Comparison of ENCODE assay signal across 1 cellular context in the genomic region with DNA sequence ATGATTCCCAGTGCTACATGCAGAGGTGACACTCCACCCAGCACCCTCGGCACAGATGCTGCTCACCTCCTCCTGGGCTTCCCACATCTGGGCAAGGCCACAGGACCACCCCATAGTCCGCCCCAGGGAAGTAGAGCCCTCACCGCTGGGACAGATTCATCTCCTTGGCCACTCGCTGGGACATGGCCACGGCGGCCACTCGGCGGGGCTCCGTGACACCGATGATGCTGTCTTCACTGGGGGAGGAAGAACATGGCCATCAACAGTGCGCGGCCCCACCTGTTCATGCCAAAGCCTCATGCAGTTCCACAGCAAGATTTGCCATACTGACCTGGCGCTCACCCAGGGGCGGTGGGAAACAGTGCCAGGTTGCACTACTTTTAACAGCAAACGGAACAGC.
TF ChIP-seq lines count a peak whose summit lies in the region.

No MANE protein-coding gene starts in this region.

TF ChIP-seq in H1, 55 proteins besides CTCF, POLR2A, EP300 and RAD21:
- TF ChIP-seq POLR2AphosphoS5 (IDR thresholded peaks at IDR 0.05; ENCODE audit: low read depth, low read length) (no peak), CBX8 (IDR thresholded peaks at IDR 0.05; ENCODE audit: borderline replicate concordance, low read depth, low read length) (no peak), POU5F1 (IDR thresholded peaks at IDR 0.05; ENCODE audit: low read depth, low read length) (no peak), TBP (IDR thresholded peaks at IDR 0.05; ENCODE audit: low read depth, low read length) (no peak), ASH2L (IDR thresholded peaks at IDR 0.05; ENCODE audit: low read length) (no peak), RFX5 (IDR thresholded peaks at IDR 0.05; ENCODE audit: borderline replicate concordance, low read depth, low read length) (no peak)
TF ChIP-seq in H1: peak in this region for 0.
